Comparison of ENCODE assay signal across 1 cellular context in genomic region chr4:781493-782216, GRCh38.
TF ChIP-seq lines count a peak whose summit lies in the region.

No MANE protein-coding gene starts in this region.

TF ChIP-seq in K562, 482 proteins besides CTCF, POLR2A, EP300 and RAD21 (continued from another document and continues in another):
- no peak for TF ChIP-seq ADNP (tag; IDR thresholded peaks at IDR 0.05)
- peak; percentile 56 for TF ChIP-seq SP2 (IDR thresholded peaks at IDR 0.05; ENCODE audit: extremely low read depth, low read depth, low read length, poor library complexity, severe bottlenecking)
- TF ChIP-seq ZNF431 (CRISPR knock-in tag; IDR thresholded peaks at IDR 0.05) = no peak
- no peak for TF ChIP-seq ZBTB5 (IDR thresholded peaks at IDR 0.05)
- TF ChIP-seq PHTF2 (CRISPR knock-in tag; IDR thresholded peaks at IDR 0.05) = no peak
- TF ChIP-seq ZNF449 (CRISPR knock-in tag; IDR thresholded peaks at IDR 0.05) = no peak
- TF ChIP-seq NCOA2 (IDR thresholded peaks at IDR 0.05; ENCODE audit: partially characterized antibody in 2 of 2) = no peak
- TF ChIP-seq NR2C2 (CRISPR knock-in tag; IDR thresholded peaks at IDR 0.05) = peak; percentile 58
- no peak for TF ChIP-seq NR2C2 (tag; IDR thresholded peaks at IDR 0.05)
- no peak for TF ChIP-seq PYGO2 (tag; IDR thresholded peaks at IDR 0.05)
- no peak for TF ChIP-seq FOXJ3 (CRISPR knock-in tag; IDR thresholded peaks at IDR 0.05)
- TF ChIP-seq EWSR1 (IDR thresholded peaks at IDR 0.05; ENCODE audit: borderline replicate concordance, low read depth, partially characterized antibody) = no peak
- TF ChIP-seq BMI1 (IDR thresholded peaks at IDR 0.05; ENCODE audit: low read length) = no peak
- TF ChIP-seq ZNF217 (CRISPR knock-in tag; IDR thresholded peaks at IDR 0.05) = no peak
- TF ChIP-seq THAP7 (CRISPR knock-in tag; IDR thresholded peaks at IDR 0.05) = no peak
- no peak for TF ChIP-seq NR3C1 (CRISPR knock-in tag; IDR thresholded peaks at IDR 0.05)
- peak; percentile 54; the same call in 1 of the 2 replicates for TF ChIP-seq ZBTB43 (CRISPR knock-in tag; IDR thresholded peaks at IDR 0.05)
- TF ChIP-seq CAMTA2 (CRISPR knock-in tag; conservative IDR thresholded peaks at IDR 0.05) = no peak
- no peak; the same call in 1 of the 2 replicates for TF ChIP-seq NR1H2 (CRISPR knock-in tag; IDR thresholded peaks at IDR 0.05)
- no peak for TF ChIP-seq CHD4 (IDR thresholded peaks at IDR 0.05; ENCODE audit: insufficient read depth, insufficient replicate concordance, low read depth, low read length, poor library complexity, severe bottlenecking)
- TF ChIP-seq NCOA4 (IDR thresholded peaks at IDR 0.05; ENCODE audit: partially characterized antibody) = no peak
- TF ChIP-seq KDM2B (CRISPR knock-in tag; IDR thresholded peaks at IDR 0.05) = no peak
- no peak for TF ChIP-seq MXD1 (CRISPR knock-in tag; IDR thresholded peaks at IDR 0.05; ENCODE audit: borderline replicate concordance, poor library complexity, severe bottlenecking)
- TF ChIP-seq ZNF274 (IDR thresholded peaks at IDR 0.05; ENCODE audit: borderline replicate concordance, low read depth, low read length) = no peak; the same call in 1 of the 2 replicates
- peak; percentile 33; the same call in 1 of the 2 replicates for TF ChIP-seq ZBED1 (IDR thresholded peaks at IDR 0.05)
- TF ChIP-seq CBFB (CRISPR knock-in tag; IDR thresholded peaks at IDR 0.05) = 0 out of 2 replicates have a peak, but pooled peaks have one; percentile 54
- TF ChIP-seq ZNF57 (CRISPR knock-in tag; IDR thresholded peaks at IDR 0.05) = no peak
- peak; percentile 91 for TF ChIP-seq BHLHE40 (IDR thresholded peaks at IDR 0.05; ENCODE audit: low read length)
- no peak for TF ChIP-seq CBX5 (IDR thresholded peaks at IDR 0.05; ENCODE audit: borderline replicate concordance, low read depth)
- TF ChIP-seq ZNF398 (CRISPR knock-in tag; IDR thresholded peaks at IDR 0.05) = no peak
- peak; percentile 77 to 98 (median 95) for TF ChIP-seq YY1 (IDR thresholded peaks at IDR 0.05; ENCODE audit: borderline replicate concordance in 1 of 3, control insufficient read depth in 1 of 3, extremely low read depth in 1 of 3, insufficient read depth in 3 of 3, insufficient read length in 1 of 3, insufficient replicate concordance in 2 of 3, low read depth in 1 of 3, low read length in 2 of 3)
- 0 out of 2 replicates have a peak, but pooled peaks have one; percentile 36 for TF ChIP-seq GTF2F1 (IDR thresholded peaks at IDR 0.05; ENCODE audit: low read depth, low read length)
- no peak for TF ChIP-seq NFIX (CRISPR knock-in tag; IDR thresholded peaks at IDR 0.05; ENCODE audit: low read depth)
- no peak for TF ChIP-seq DIDO1 (tag; IDR thresholded peaks at IDR 0.05; ENCODE audit: low read depth)
- TF ChIP-seq POLR2AphosphoS2 (IDR thresholded peaks at IDR 0.05; ENCODE audit: low read length) = peak; percentile 66; the same call in 1 of the 2 replicates
- no peak for TF ChIP-seq ZNF444 (CRISPR knock-in tag; IDR thresholded peaks at IDR 0.05)
- TF ChIP-seq SAP30 (IDR thresholded peaks at IDR 0.05; ENCODE audit: borderline replicate concordance, insufficient read depth, low read depth, low read length, poor library complexity, severe bottlenecking) = no peak
- no peak for TF ChIP-seq FOXA3 (CRISPR knock-in tag; conservative IDR thresholded peaks at IDR 0.05 in 1 of 2, IDR thresholded peaks at IDR 0.05 in 1 of 2)
- TF ChIP-seq MCM3 (IDR thresholded peaks at IDR 0.05) = no peak
- no peak for TF ChIP-seq ETV1 (tag; conservative IDR thresholded peaks at IDR 0.05; ENCODE audit: low read depth)
- peak; percentile 66 to 78; a peak in 3 of 4 replicates for TF ChIP-seq MNT (conservative IDR thresholded peaks at IDR 0.05)
- no peak for TF ChIP-seq BRF2 (IDR thresholded peaks at IDR 0.05; ENCODE audit: borderline replicate concordance, insufficient read depth, insufficient read length)
- TF ChIP-seq MBD1 (CRISPR knock-in tag; IDR thresholded peaks at IDR 0.05) = no peak
- TF ChIP-seq ZNF717 (CRISPR knock-in tag; IDR thresholded peaks at IDR 0.05) = no peak
- TF ChIP-seq SNRNP70 (optimal IDR thresholded peaks at IDR 0.05; ENCODE audit: low read depth, low read length) = no peak
- no peak for TF ChIP-seq ZNF140 (CRISPR knock-in tag; IDR thresholded peaks at IDR 0.05)
- TF ChIP-seq ZNF740 (CRISPR knock-in tag; IDR thresholded peaks at IDR 0.05) = no peak
- no peak for TF ChIP-seq ZNF740 (tag; IDR thresholded peaks at IDR 0.05)
- no peak for TF ChIP-seq NCOA6 (IDR thresholded peaks at IDR 0.05)
- peak; percentile 90 for TF ChIP-seq VEZF1 (CRISPR knock-in tag; IDR thresholded peaks at IDR 0.05)
- no peak; the same call in 1 of the 2 replicates for TF ChIP-seq MTA3 (IDR thresholded peaks at IDR 0.05; ENCODE audit: borderline replicate concordance)
- TF ChIP-seq ZNF75A (CRISPR knock-in tag; IDR thresholded peaks at IDR 0.05) = no peak
- TF ChIP-seq HIVEP1 (CRISPR knock-in tag; IDR thresholded peaks at IDR 0.05) = no peak
- no peak for TF ChIP-seq TEAD1 (CRISPR knock-in tag; IDR thresholded peaks at IDR 0.05)
- TF ChIP-seq KDM1A (IDR thresholded peaks at IDR 0.05) = no peak
- peak; percentile 68; the same call in 1 of the 2 replicates for TF ChIP-seq ZBTB7A (IDR thresholded peaks at IDR 0.05; ENCODE audit: borderline replicate concordance, control insufficient read depth, low read depth, low read length)
- TF ChIP-seq RB1 (IDR thresholded peaks at IDR 0.05; ENCODE audit: low read depth) = peak; percentile 96
- no peak for TF ChIP-seq STAT5B (CRISPR knock-in tag; IDR thresholded peaks at IDR 0.05)
- TF ChIP-seq ARNT (IDR thresholded peaks at IDR 0.05) = no peak
- no peak for TF ChIP-seq SAFB2 (IDR thresholded peaks at IDR 0.05; ENCODE audit: borderline replicate concordance, low read depth, low read length, severe bottlenecking)
- TF ChIP-seq RBM22 (IDR thresholded peaks at IDR 0.05; ENCODE audit: low read depth, low read length, poor library complexity, severe bottlenecking) = no peak
